ENCODE assay signal across 10 cellular contexts in genomic region chr19:46788968-46789338, GRCh38. TPM values are rescaled to one million over a fixed set of nuclear protein-coding genes. Genes with fewer than 3 reads are reported as not detected.
A peak's percentile ranks its signal among the peaks of the same experiment; 100 is the strongest.
DNase-seq lines count a peak whose midpoint lies in the region; ATAC-seq, FAIRE-seq and TF ChIP-seq lines count a peak whose summit lies in the region.
"Had no signal": no experiment of that assay in that cellular context is flagged by ENCODE, and none has a peak within 500 bp of the region (broad histone marks: within the 10 kb centered on the region; RNA-seq: fewer than 3 reads in every experiment).

No MANE protein-coding gene starts in this region.

- H3K4me1 ChIP-seq in CD8-positive, alpha-beta T cell (ENCODE audit: insufficient read depth, low read length), result peaks cover 60% of the 10 kb centered on the region
- H3K4me1 ChIP-seq in KMS-11 (ENCODE audit: low read depth, poor library complexity, severe bottlenecking) (peaks cover 17% of the 10 kb centered on the region), GM12878 (ENCODE audit: control insufficient read depth, insufficient read depth, low read length) (0 out of 2 replicates have a peak, but pooled peaks cover 7% of the 10 kb centered on the region), neural progenitor cell (peaks cover 18% of the 10 kb centered on the region)

- peaks cover 21% of the 10 kb centered on the region for H4K20me1 ChIP-seq in KMS-11 (ENCODE audit: insufficient read depth)
- H4K20me1 ChIP-seq in GM12878 (ENCODE audit: control insufficient read depth, insufficient read depth), result no peaks in the 10 kb centered on the region; the same call in 1 of the 2 replicates
- peaks cover 35% of the 10 kb centered on the region for H4K20me1 ChIP-seq in neural progenitor cell (ENCODE audit: low read depth)

- no peak for TF ChIP-seq EP300 in GM12878 (IDR thresholded peaks at IDR 0.05; ENCODE audit: borderline replicate concordance in 1 of 2, control insufficient read depth in 1 of 2, low read depth in 2 of 2, low read length in 2 of 2)

- peak overlapping the region; percentile 45; the same call in 1 of the 2 replicates for H2AFZ ChIP-seq in KMS-11 (ENCODE audit: low read depth)
- H2AFZ ChIP-seq in GM12878 (ENCODE audit: control insufficient read depth, low read depth, low read length), result peak overlapping the region; percentile 73
- H2AFZ ChIP-seq in neural progenitor cell (replicated peaks), result no peak overlapping the region

- peaks cover 1% of the 10 kb centered on the region for H3K36me3 Mint-ChIP-seq in CD8-positive, alpha-beta T cell
- no peaks in the 10 kb centered on the region for H3K36me3 Mint-ChIP-seq in neural progenitor cell

- in situ Hi-C loops in GM12878 (cut with MboI), result no loop called here

- no peaks in the 10 kb centered on the region for H3K27me3 Mint-ChIP-seq in CD8-positive, alpha-beta T cell (ENCODE audit: low read depth)
- peaks cover 4% of the 10 kb centered on the region for H3K27me3 Mint-ChIP-seq in neural progenitor cell (ENCODE audit: insufficient read depth, low read depth)

- peaks cover 22% of the 10 kb centered on the region for H3F3A ChIP-seq in neural progenitor cell (ENCODE audit: low read depth)

- H3K9ac ChIP-seq in KMS-11 (peak overlapping the region; percentile 99; the same call in 1 of the 2 replicates), GM12878 (ENCODE audit: control insufficient read depth, insufficient read depth, low read length) (no peak overlapping the region), neural progenitor cell (no peak overlapping the region)

- no peak for ATAC-seq in CD8-positive, alpha-beta T cell
- no peak for ATAC-seq in GM12878

- intact Hi-C loops in CD8-positive, alpha-beta T cell (cut with DNase I, micrococcal nuclease), result loop anchor here (1.0 to 10.0 kb wide), 9 partner anchors 32 to 438 kb away; partner anchors contain the start of genes CALM3 (in 2 of the 2), ARHGAP35 (in 1 of the 2), PRKD2 (in 1 of the 2) and TMEM160 (in 1 of the 2)
- intact Hi-C loops in GM12878 (cut with micrococcal nuclease; ENCODE audit: unreplicated experiment), result loop anchor here (5.0 kb wide), 1 partner anchor 33 kb away; no protein-coding TSS in a partner anchor

- RAD21 ChIA-PET in GM12878 (lab: Charles Lee; ENCODE audit: unreplicated experiment), result interaction anchor here (1.6 to 1.9 kb wide), 2 partner anchors 33 to 51 kb away, joined by 6 read pairs; no protein-coding TSS in a partner anchor

- H3K79me2 ChIP-seq in KMS-11 (ENCODE audit: insufficient read depth, low read depth) (peaks cover 45% of the 10 kb centered on the region), GM12878 (ENCODE audit: control insufficient read depth, insufficient read depth, low read length) (peaks cover 45% of the 10 kb centered on the region), neural progenitor cell (ENCODE audit: low read depth) (peaks cover 43% of the 10 kb centered on the region)

- WGBS in GM12878 (ENCODE audit: insufficient coverage, insufficient replicate concordance, low lambda C conversion rate, missing lambda C conversion rate), result 63% methylated on average over 9 of the region's 9 CpGs

- CTCF ChIA-PET in CD8-positive, alpha-beta T cell (lab: Charles Lee), result interaction anchor here (1.2 to 9.1 kb wide), 4 partner anchors 22 to 127 kb away, joined by 4 to 39 read pairs (median 6); partner anchors contain the start of gene DACT3
- CTCF ChIA-PET in GM12878 (lab: Yijun Ruan, JAX), result interaction anchor here (0.5 to 3.1 kb wide), 8 partner anchors 10 to 51 kb away, joined by 3 to 13 read pairs (median 6); no protein-coding TSS in a partner anchor

- H3K4me2 ChIP-seq in KMS-11 (peak overlapping the region; percentile 19; the same call in 1 of the 2 replicates), GM12878 (ENCODE audit: control insufficient read depth, insufficient read depth) (peak overlapping the region; percentile 66; the same call in 1 of the 2 replicates), neural progenitor cell (peak overlapping the region; percentile 20)

- no peak overlapping the region for H3K27ac ChIP-seq in CD8-positive, alpha-beta T cell (ENCODE audit: low read depth, low read length)
- H3K27ac ChIP-seq in KMS-11, result 0 out of 2 replicates have a peak overlapping the region, but pooled peaks have one; percentile 13
- H3K27ac ChIP-seq in GM12878 (ENCODE audit: control insufficient read depth, insufficient read depth), result no peak overlapping the region
- H3K27ac ChIP-seq in neural progenitor cell, result no peak overlapping the region

- no peak for TF ChIP-seq CTCF in CD8-positive, alpha-beta T cell (IDR thresholded peaks at IDR 0.05)
- no peak for TF ChIP-seq CTCF in KMS-11 (conservative IDR thresholded peaks at IDR 0.05; ENCODE audit: low read depth, low read length)
- no peak for TF ChIP-seq CTCF in GM12878 (IDR thresholded peaks at IDR 0.05 in 2 of 3, conservative IDR thresholded peaks at IDR 0.05 in 1 of 3; ENCODE audit: control insufficient read depth in 2 of 3, extremely low read depth in 1 of 3, insufficient read depth in 1 of 3, low read depth in 3 of 3, low read length in 3 of 3)
- TF ChIP-seq CTCF in neural progenitor cell (IDR thresholded peaks at IDR 0.05), result no peak

- peak overlapping the region; percentile 85 for H3K4me3 ChIP-seq in CD8-positive, alpha-beta T cell (ENCODE audit: low read depth, low read length)
- H3K4me3 ChIP-seq in KMS-11 (IDR thresholded peaks at IDR 0.05; ENCODE audit: insufficient read depth, low read depth, low read length), result no peak overlapping the region
- H3K4me3 ChIP-seq in GM12878, result no peak overlapping the region
- H3K4me3 ChIP-seq in neural progenitor cell, result no peak overlapping the region

- TF ChIP-seq RAD21 in GM12878 (IDR thresholded peaks at IDR 0.05; ENCODE audit: insufficient read depth, low read depth, low read length), result no peak

- no peaks in the 10 kb centered on the region for H3K27me3 ChIP-seq in CD8-positive, alpha-beta T cell (ENCODE audit: insufficient read depth, low read length)
- no peaks in the 10 kb centered on the region for H3K27me3 ChIP-seq in KMS-11 (ENCODE audit: insufficient read depth, low read depth)
- no peaks in the 10 kb centered on the region; a peak in 1 of 4 replicates for H3K27me3 ChIP-seq in GM12878 (replicated peaks in 1 of 2; ENCODE audit: control insufficient read depth in 2 of 2, insufficient read depth in 2 of 2, low read length in 1 of 2)
- H3K27me3 ChIP-seq in neural progenitor cell, result peaks cover 8% of the 10 kb centered on the region
- H3K27me3 ChIP-seq: thyroid gland had no signal

- POLR2A ChIA-PET in CD8-positive, alpha-beta T cell (lab: Charles Lee), result interaction anchor here (1.0 to 1.9 kb wide), 3 partner anchors 8 to 324 kb away, joined by 3 to 6 read pairs (median 3); partner anchors contain the start of gene ZC3H4
- POLR2A ChIA-PET in GM12878 (lab: Charles Lee), result interaction anchor here (0.6 to 3.1 kb wide), 7 partner anchors 16 to 144 kb away, joined by 3 to 13 read pairs (median 5); no protein-coding TSS in a partner anchor

- no peaks in the 10 kb centered on the region for H3K9me3 ChIP-seq in CD8-positive, alpha-beta T cell (ENCODE audit: low read length)
- H3K9me3 ChIP-seq in GM12878 (replicated peaks; ENCODE audit: control insufficient read depth, insufficient read depth, low read length) (no peaks in the 10 kb centered on the region; the same call in 2 of the 3 replicates), neural progenitor cell (ENCODE audit: low read depth) (no peaks in the 10 kb centered on the region)
- H3K9me3 ChIP-seq: thyroid gland had no signal

- peaks cover 53% of the 10 kb centered on the region for H3K4me1 Mint-ChIP-seq in CD8-positive, alpha-beta T cell (ENCODE audit: low read depth)
- peaks cover 31% of the 10 kb centered on the region for H3K4me1 Mint-ChIP-seq in neural progenitor cell

- H3K27ac Mint-ChIP-seq in CD8-positive, alpha-beta T cell, result no peak overlapping the region
- H3K27ac Mint-ChIP-seq in neural progenitor cell, result no peak overlapping the region

- H3K36me3 ChIP-seq in CD8-positive, alpha-beta T cell (ENCODE audit: insufficient read depth, low read length), result no peaks in the 10 kb centered on the region
- H3K36me3 ChIP-seq in KMS-11 (ENCODE audit: insufficient read depth), result no peaks in the 10 kb centered on the region
- H3K36me3 ChIP-seq in GM12878 (ENCODE audit: control insufficient read depth in 2 of 2, insufficient read depth in 2 of 2, low read length in 1 of 2), result no peaks in the 10 kb centered on the region
- H3K36me3 ChIP-seq in neural progenitor cell, result no peaks in the 10 kb centered on the region
- H3K36me3 ChIP-seq: thyroid gland had no signal

- SMC1A ChIA-PET in GM12878 (lab: Charles Lee; ENCODE audit: uncharacterized antibody, unreplicated experiment), result interaction anchor here (1.0 to 1.5 kb wide), 4 partner anchors 19 to 35 kb away, joined by 3 to 4 read pairs (median 3); no protein-coding TSS in a partner anchor

- no TSS peak for BruUV-seq in GM12878 (replicated peaks; lab: Mats Ljungman, UMichigan)

- no peak for DNase-seq in CD8-positive, alpha-beta T cell
- DNase-seq in GM12878 (ENCODE audit: low read depth, low spot score) (no peak), neural progenitor cell (ENCODE audit: low spot score) (no peak), NCI-H524 treated with DMSO at 0.1 percent for 48 hours (lab: John Stamatoyannopoulos, UW) (no peak), DMS79 treated with DMSO at 0.1 percent for 48 hours (lab: John Stamatoyannopoulos, UW) (no peak), NCI-H128 (lab: John Stamatoyannopoulos, UW; ENCODE audit: unreplicated experiment) (no peak), DMS79 (lab: John Stamatoyannopoulos, UW) (no peak)

- no peaks in the 10 kb centered on the region for H3K9me3 Mint-ChIP-seq in CD8-positive, alpha-beta T cell
- no peaks in the 10 kb centered on the region for H3K9me3 Mint-ChIP-seq in neural progenitor cell
- H3K9me3 Mint-ChIP-seq: endodermal cell had no signal

- H3K4me3 Mint-ChIP-seq in CD8-positive, alpha-beta T cell, result peak overlapping the region; percentile 85
- H3K4me3 Mint-ChIP-seq in neural progenitor cell, result peak overlapping the region; percentile 52

- no peak for TF ChIP-seq POLR2A in GM12878 (IDR thresholded peaks at IDR 0.05; ENCODE audit: low read depth, low read length)

- no peak for FAIRE-seq in GM12878 (lab: Jason Lieb, UNC)

RNA-seq across cellular contexts. Expression of gene SLC1A5, which starts 0.6 kb away (rescaled TPM):
- total RNA-seq in CD8-positive, alpha-beta T cell, result 10 to 100 TPM; 16.6 to 17.4 TPM
- 38.3 and 43.7 TPM in 2 replicates for total RNA-seq in GM12878 (2013; cell fraction: nucleolus; rRNA removed)
- total RNA-seq in GM12878 (2014; rRNA removed) (73.7 and 76.6 TPM in 2 replicates), GM12878 (2014; rRNA removed; fragmentation: Illumina TruSeq; extraction: Trizol) (35.8 and 36.2 TPM in 2 replicates), GM12878 (2021) (109 and 112 TPM in 2 replicates), neural progenitor cell (ENCODE audit: low replicate concordance) (39.5 and 81.6 TPM in 2 replicates)
- 47.6 TPM for polyA plus RNA-seq in GM12878 (2011; ENCODE audit: low read depth)
- polyA plus RNA-seq in GM12878 (2011; rRNA removed) (22.1 and 60.9 TPM in 2 replicates), GM12878 (2014; fragmentation: Illumina TruSeq; extraction: Trizol) (29.2 and 53.2 TPM in 2 replicates), GM12878 (2014; fragmentation: Nextera tagmentation; extraction: Ambion mirVana) (10 to 100 TPM in 1 of 2 experiments, 1 to 10 TPM in 1; 9.1 to 16.3 TPM), GM12878 (2014; rRNA removed) (60.9 and 68.9 TPM in 2 replicates), GM12878 (2016; fragmentation: Nextera tagmentation; extraction: Ambion mirVana) (100 to 1,000 TPM; 116 to 129 TPM)
- 97.3 and 105 TPM in 2 replicates for polyA plus RNA-seq in GM12878 (2011; cell fraction: cytosol; rRNA removed)
- polyA plus RNA-seq in GM12878 (2011; cell fraction: nucleus; rRNA removed), result 43.9 and 51.7 TPM in 2 replicates
- polyA plus RNA-seq in GM12878 (2012), result 89.1 and 92.1 TPM in 2 replicates
- polyA minus RNA-seq in GM12878 (2011; rRNA and poly(A)+ RNA removed), result 78.3 and 105 TPM in 2 replicates
- polyA minus RNA-seq in GM12878 (2011; cell fraction: cytosol; rRNA and poly(A)+ RNA removed), result 30.7 and 31.9 TPM in 2 replicates
- 19.5 and 29.7 TPM in 2 replicates for polyA minus RNA-seq in GM12878 (2011; cell fraction: nucleus; rRNA and poly(A)+ RNA removed)

RNA-seq across cellular contexts. Expression of gene STRN4, which starts 42.7 kb away (rescaled TPM):
- 100 to 1,000 TPM; 120 to 126 TPM for total RNA-seq in CD8-positive, alpha-beta T cell
- 77.4 and 81.2 TPM in 2 replicates for total RNA-seq in GM12878 (2013; cell fraction: nucleolus; rRNA removed)
- total RNA-seq in GM12878 (2014; rRNA removed) (51.1 and 54.8 TPM in 2 replicates), GM12878 (2014; rRNA removed; fragmentation: Illumina TruSeq; extraction: Trizol) (17.5 and 18.9 TPM in 2 replicates), GM12878 (2021) (55.0 and 56.1 TPM in 2 replicates), neural progenitor cell (ENCODE audit: low replicate concordance) (54.1 and 149 TPM in 2 replicates)
- 12.4 TPM for polyA plus RNA-seq in GM12878 (2011; ENCODE audit: low read depth)
- polyA plus RNA-seq in GM12878 (2011; rRNA removed) (19.7 and 26.1 TPM in 2 replicates), GM12878 (2014; fragmentation: Illumina TruSeq; extraction: Trizol) (4.5 and 16.0 TPM in 2 replicates), GM12878 (2014; fragmentation: Nextera tagmentation; extraction: Ambion mirVana) (1 to 10 TPM in 1 of 2 experiments, under 1 TPM in 1; 0.42 to 1.6 TPM), GM12878 (2014; rRNA removed) (62.8 and 65.4 TPM in 2 replicates), GM12878 (2016; fragmentation: Nextera tagmentation; extraction: Ambion mirVana) (10 to 100 TPM in 1 of 2 experiments, 1 to 10 TPM in 1; 6.6 to 27.9 TPM)
- polyA plus RNA-seq in GM12878 (2011; cell fraction: cytosol; rRNA removed), result 45.1 and 60.8 TPM in 2 replicates
- 186 and 249 TPM in 2 replicates for polyA plus RNA-seq in GM12878 (2011; cell fraction: nucleus; rRNA removed)
- 35.8 and 44.1 TPM in 2 replicates for polyA plus RNA-seq in GM12878 (2012)
- polyA minus RNA-seq in GM12878 (2011; rRNA and poly(A)+ RNA removed), result 30.9 and 64.5 TPM in 2 replicates
- 18.6 and 18.7 TPM in 2 replicates for polyA minus RNA-seq in GM12878 (2011; cell fraction: cytosol; rRNA and poly(A)+ RNA removed)
- 39.0 and 63.6 TPM in 2 replicates for polyA minus RNA-seq in GM12878 (2011; cell fraction: nucleus; rRNA and poly(A)+ RNA removed)

RNA-seq across cellular contexts. Expression of gene FKRP, which starts 43.1 kb away (rescaled TPM):
- total RNA-seq in CD8-positive, alpha-beta T cell, result 10 to 100 TPM; 23.2 to 25.4 TPM
- 13.5 and 18.7 TPM in 2 replicates for total RNA-seq in GM12878 (2013; cell fraction: nucleolus; rRNA removed)
- 7.9 and 10.1 TPM in 2 replicates for total RNA-seq in GM12878 (2014; rRNA removed)
- 5.8 and 6.9 TPM in 2 replicates for total RNA-seq in GM12878 (2014; rRNA removed; fragmentation: Illumina TruSeq; extraction: Trizol)
- total RNA-seq in GM12878 (2021), result 13.0 and 13.3 TPM in 2 replicates
- 5.4 TPM for polyA plus RNA-seq in GM12878 (2011; ENCODE audit: low read depth)
- 3.3 and 4.2 TPM in 2 replicates for polyA plus RNA-seq in GM12878 (2011; rRNA removed)
- polyA plus RNA-seq in GM12878 (2011; cell fraction: cytosol; rRNA removed), result 4.9 and 8.7 TPM in 2 replicates
- 11.0 and 19.0 TPM in 2 replicates for polyA plus RNA-seq in GM12878 (2011; cell fraction: nucleus; rRNA removed)
- 5.9 and 11.6 TPM in 2 replicates for polyA plus RNA-seq in GM12878 (2012)
- polyA plus RNA-seq in GM12878 (2014; fragmentation: Illumina TruSeq; extraction: Trizol), result 8.0 and 8.7 TPM in 2 replicates
- polyA plus RNA-seq in GM12878 (2014; fragmentation: Nextera tagmentation; extraction: Ambion mirVana), result 1 to 10 TPM; 1.3 to 1.8 TPM
- polyA plus RNA-seq in GM12878 (2014; rRNA removed), result 14.1 and 14.2 TPM in 2 replicates
- 1 to 10 TPM; 6.7 to 8.8 TPM for polyA plus RNA-seq in GM12878 (2016; fragmentation: Nextera tagmentation; extraction: Ambion mirVana)
- polyA minus RNA-seq in GM12878 (2011; rRNA and poly(A)+ RNA removed), result 2.9 and 4.9 TPM in 2 replicates
- polyA minus RNA-seq in GM12878 (2011; cell fraction: cytosol; rRNA and poly(A)+ RNA removed), result 1.2 and 1.5 TPM in 2 replicates
- 3.6 and 4.2 TPM in 2 replicates for polyA minus RNA-seq in GM12878 (2011; cell fraction: nucleus; rRNA and poly(A)+ RNA removed)
- 18.6 and 40.5 TPM in 2 replicates for total RNA-seq in neural progenitor cell (ENCODE audit: low replicate concordance)
